ENCODE assay signal across 35 cellular contexts in the genomic region with DNA sequence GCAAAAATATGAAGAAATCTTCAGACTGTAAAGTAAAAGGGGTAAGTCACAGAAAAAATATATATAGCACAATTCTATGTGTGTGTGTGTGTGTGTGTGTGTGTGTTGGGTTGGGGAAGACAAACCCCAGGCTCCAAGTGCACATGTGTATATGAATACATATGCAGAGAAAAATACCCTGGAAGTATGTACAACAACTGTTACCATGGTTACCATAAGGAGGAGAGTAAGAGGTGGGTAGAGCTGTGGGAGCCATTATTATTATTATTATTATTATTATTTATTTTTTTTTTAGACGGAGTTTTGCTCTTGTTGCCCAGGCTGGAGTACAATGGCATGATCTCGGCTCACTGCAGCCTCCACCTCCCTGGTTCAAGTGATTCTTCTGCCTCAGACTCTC.
"Had no signal": no experiment of that assay in that cellular context is flagged by ENCODE, and none has a peak within 500 bp of the region (broad histone marks: within the 10 kb centered on the region; RNA-seq: fewer than 3 reads in every experiment).

No MANE protein-coding gene starts in this region.

- H3K4me3 ChIP-seq: MG63 had no signal

- DNase-seq: Karpas-422, Kasumi-1, MG63, MM.1S, MV-4-11, NCI-H1048, NCI-H1092, NCI-H1092 treated with DMSO at 0.1 percent for 48 hours, NCI-H1105, NCI-H1105 treated with DMSO at 0.1 percent for 48 hours, NCI-H1417, NCI-H1417 treated with DMSO at 0.1 percent for 48 hours, NCI-H1436, NCI-H1436 treated with DMSO at 0.1 percent for 48 hours, NCI-H146, NCI-H1694, NCI-H1694 treated with DMSO at 0.1 percent for 48 hours, NCI-H187, NCI-H187 treated with DMSO at 0.1 percent for 48 hours, NCI-H1930, NCI-H2029, NCI-H2029 treated with DMSO at 0.1 percent for 48 hours, NCI-H2081, NCI-H2081 treated with DMSO at 0.1 percent for 48 hours, NCI-H2107, NCI-H2171, NCI-H2171 treated with DMSO at 0.1 percent for 48 hours, NCI-H2227 treated with DMSO at 0.1 percent for 48 hours, NCI-H226, NCI-H345, NCI-H446, NCI-H446 treated with DMSO at 0.1 percent for 48 hours, NCI-H510A, NCI-H510A treated with DMSO at 0.1 percent for 48 hours, NCI-H524 had no signal

- H3K9me3 ChIP-seq: MG63 had no signal

- H3K36me3 ChIP-seq: MG63 had no signal

- H3K27me3 ChIP-seq: MG63 had no signal
